Comparison of ENCODE assay signal across 18 cellular contexts in the genomic region with DNA sequence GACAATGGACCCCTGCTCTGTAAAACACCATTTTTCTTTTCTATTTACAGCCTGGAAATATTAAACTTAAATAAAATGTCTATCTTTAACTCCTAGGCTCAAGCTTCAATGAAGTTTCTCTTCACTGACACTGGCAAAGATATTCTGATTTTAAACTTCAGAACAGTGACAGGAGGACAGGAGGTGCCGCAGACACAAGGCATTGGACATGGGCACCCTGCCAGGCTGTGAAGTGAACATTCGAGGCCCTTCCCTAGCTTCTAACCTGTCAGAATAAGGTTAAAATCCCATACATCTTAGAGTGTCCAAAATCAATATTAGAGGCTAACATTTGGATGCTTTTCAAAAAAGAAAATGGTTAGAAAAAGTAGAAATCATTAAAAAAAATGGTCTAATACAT.
"Had no signal": no experiment of that assay in that cellular context is flagged by ENCODE, and none has a peak within 500 bp of the region (broad histone marks: within the 10 kb centered on the region; RNA-seq: fewer than 3 reads in every experiment).

No MANE protein-coding gene starts in this region.

- H3K27ac ChIP-seq: esophagus squamous epithelium, foreskin keratinocyte, lower lobe of right lung, stomach, thoracic aorta, transverse colon had no signal

- H3K27me3 ChIP-seq: esophagus squamous epithelium, foreskin keratinocyte, stomach, transverse colon had no signal

- H3K4me3 Mint-ChIP-seq: dendritic cell treated with granulocyte-macrophage colony-stimulating factor and Interleukin-4, amounts not matched to agents 40 ng/mL and 50 ng/mL, for 4 days; memory B cell; mesothelial cell of epicardium; natural killer cell; neural crest cell had no signal

- H3K4me3 ChIP-seq: esophagus squamous epithelium, lower lobe of right lung, stomach, thoracic aorta, transverse colon had no signal

- ATAC-seq: foreskin keratinocyte, lower lobe of right lung, natural killer cell had no signal

- H3K36me3 Mint-ChIP-seq: memory B cell, mesothelial cell of epicardium, natural killer cell had no signal

- H3K36me3 ChIP-seq: esophagus squamous epithelium, lower lobe of right lung, stomach, thoracic aorta, transverse colon had no signal

- H3K4me1 Mint-ChIP-seq: memory B cell, natural killer cell had no signal

- H3K9me3 ChIP-seq: esophagus squamous epithelium, lower lobe of right lung, stomach, thoracic aorta, transverse colon had no signal

- H3K27me3 Mint-ChIP-seq: dendritic cell treated with granulocyte-macrophage colony-stimulating factor and Interleukin-4, amounts not matched to agents 40 ng/mL and 50 ng/mL, for 4 days; memory B cell had no signal

- H3K4me1 ChIP-seq: lower lobe of right lung had no signal

- H3K9me3 Mint-ChIP-seq: dendritic cell treated with granulocyte-macrophage colony-stimulating factor and Interleukin-4, amounts not matched to agents 40 ng/mL and 50 ng/mL, for 4 days; memory B cell; mesothelial cell of epicardium had no signal

- H3K27ac Mint-ChIP-seq: dendritic cell treated with granulocyte-macrophage colony-stimulating factor and Interleukin-4, amounts not matched to agents 40 ng/mL and 50 ng/mL, for 4 days; memory B cell; natural killer cell had no signal

- DNase-seq: esophagus squamous epithelium; foreskin keratinocyte; hypothalamus; kidney glomerular epithelial cell; lower lobe of right lung; natural killer cell; posterior cingulate gyrus; small intestine; stimulated activated CD4-positive, alpha-beta T cell treated with anti-CD3 and anti-CD28 coated beads, Interleukin-12 subunit alpha, Interleukin-12 subunit beta, amount 100 ng/mL, for 4 hours; stimulated activated naive CD4-positive, alpha-beta T cell; stomach; substantia nigra; transverse colon had no signal
